ENCODE assay signal across 8 cellular contexts in the genomic region with DNA sequence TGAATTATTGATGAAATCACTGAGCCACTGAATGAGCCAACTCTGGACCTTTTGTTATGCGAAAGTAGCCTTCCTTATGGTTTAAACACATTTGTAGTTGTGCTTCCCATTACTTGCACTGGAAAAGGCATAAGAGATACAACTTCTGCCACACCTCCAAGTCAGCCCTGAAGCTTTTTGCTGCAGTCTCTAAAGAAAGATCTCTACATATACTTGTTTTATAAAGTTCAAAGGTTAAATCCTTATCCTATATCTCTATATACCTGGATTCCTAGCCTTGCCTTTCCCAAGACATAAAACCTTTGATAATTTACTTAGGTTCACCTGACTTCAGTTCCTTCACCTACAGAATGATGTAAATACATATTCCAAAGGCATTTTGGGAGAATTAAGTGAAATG.
"Had no signal": no experiment of that assay in that cellular context is flagged by ENCODE, and none has a peak within 500 bp of the region (broad histone marks: within the 10 kb centered on the region; RNA-seq: fewer than 3 reads in every experiment).

No MANE protein-coding gene starts in this region.

- H3K4me3 ChIP-seq: GM23248 had no signal

- H3K27ac ChIP-seq: GM23248, HL-60 had no signal

- FAIRE-seq: H1, H54, HepG2 had no signal

- H2AFZ ChIP-seq: GM23248 had no signal

- H3K9ac ChIP-seq: GM23248 had no signal

- DNase-seq: GM23248, H9, HCEC 1CT, KBM-7 had no signal

- ATAC-seq: HepG2 had no signal
